In genomic region chr10:29448756-29449592, GRCh38 we compare ENCODE assay signal across 8 cellular contexts.
A peak's percentile ranks its signal among the peaks of the same experiment; 100 is the strongest.
DNase-seq lines count a peak whose midpoint lies in the region; ATAC-seq and TF ChIP-seq lines count a peak whose summit lies in the region.
"Not testable (repeated sequence)": the region's sequence is repeated elsewhere in the genome, so short reads cannot be mapped to it uniquely, and the experiment has no call there.

No MANE protein-coding gene starts in this region.

- peak; percentile 75 for DNase-seq in NCI-H82 (lab: John Stamatoyannopoulos, UW)
- peak; percentile 74 for DNase-seq in activated CD4-positive, alpha-beta T cell treated with anti-CD3 and anti-CD28 coated beads, Interleukin-2, amount 50 U/mL, for 1 hour
- peak; percentile 35 for DNase-seq in cerebellum (ENCODE audit: low spot score)
- peak; percentile 79 for DNase-seq in left lobe of liver (ENCODE audit: low spot score)
- peak; percentile 53 for DNase-seq in stimulated activated CD4-positive, alpha-beta T cell treated with anti-CD3 and anti-CD28 coated beads, Interleukin-2, amount 100 ng/mL, for 4 hours (ENCODE audit: low read depth)

- ATAC-seq in GM19351 (IDR thresholded peaks at IDR 0.05; ENCODE audit: unreplicated experiment) (peak; percentile 90), HG03378 (IDR thresholded peaks at IDR 0.05; ENCODE audit: unreplicated experiment) (peak; percentile 84), left lobe of liver (peak; percentile 95)

- not testable (repeated sequence) for H3K27ac ChIP-seq in C4-2B

- TF ChIP-seq CTCF in C4-2B (conservative IDR thresholded peaks at IDR 0.05), result peak; percentile 94
